In the genomic region with DNA sequence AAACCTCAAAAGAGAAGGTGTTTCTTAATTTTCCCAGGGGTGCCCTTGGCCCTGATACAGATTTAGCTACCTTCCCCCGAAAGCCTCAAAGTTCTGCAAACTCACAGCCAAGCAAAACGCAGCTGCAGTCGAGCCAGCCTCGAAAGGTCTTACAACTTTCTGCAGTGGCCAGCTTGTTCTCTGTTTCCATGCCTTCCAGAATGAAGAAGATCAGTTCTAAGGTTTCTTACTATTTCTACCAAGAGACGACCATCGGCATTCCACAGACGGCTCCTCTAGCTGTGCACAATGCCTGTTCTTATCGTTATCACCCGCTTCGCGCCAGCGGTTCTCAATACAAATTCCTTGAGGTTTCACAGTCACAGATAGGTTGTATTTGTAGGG, we compare ENCODE assay signal across 8 cellular contexts. TPM values are rescaled to one million over a fixed set of nuclear protein-coding genes. Genes with fewer than 3 reads are reported as not detected.
A peak's percentile ranks its signal among the peaks of the same experiment; 100 is the strongest.
DNase-seq lines count a peak whose midpoint lies in the region; ATAC-seq and TF ChIP-seq lines count a peak whose summit lies in the region.

No MANE protein-coding gene starts in this region.

- H2AFZ ChIP-seq in SK-N-SH (ENCODE audit: low read depth): no peak overlapping the region

- POLR2A ChIA-PET in SK-N-SH (lab: Yijun Ruan, JAX): no interaction called here

- H4K20me1 ChIP-seq in DOHH2 (ENCODE audit: control insufficient read depth, insufficient read depth, low read depth, low read length) (no peaks in the 10 kb centered on the region), SK-N-SH (ENCODE audit: insufficient read depth) (no peaks in the 10 kb centered on the region)

- H3K79me2 ChIP-seq in DOHH2 (ENCODE audit: control insufficient read depth, low read length) (no peaks in the 10 kb centered on the region), SK-N-SH (ENCODE audit: insufficient read depth) (no peaks in the 10 kb centered on the region)

- H3K4me3 ChIP-seq in DOHH2 (ENCODE audit: low read length) (peak overlapping the region; percentile 70), stomach (peak overlapping the region in 1 of 4 donors; percentile 29), SK-N-SH (ENCODE audit: low read depth in 2 of 2, low read length in 1 of 2) (no peak overlapping the region)
- peak overlapping the region; percentile 26 for H3K4me3 ChIP-seq in effector memory CD4-positive, alpha-beta T cell (ENCODE audit: insufficient read depth, low read depth, low read length, poor library complexity, severe bottlenecking)

- ATAC-seq in GM19455 (IDR thresholded peaks at IDR 0.05; ENCODE audit: unreplicated experiment): peak; percentile 17
- ATAC-seq in HG03432 (IDR thresholded peaks at IDR 0.05; ENCODE audit: unreplicated experiment): peak; percentile 21

- H3K36me3 ChIP-seq in DOHH2 (ENCODE audit: control insufficient read depth, low read length): no peaks in the 10 kb centered on the region
- H3K36me3 ChIP-seq in effector memory CD4-positive, alpha-beta T cell (ENCODE audit: control insufficient read depth, insufficient read depth, low read length): no peaks in the 10 kb centered on the region
- no peaks in the 10 kb centered on the region for H3K36me3 ChIP-seq in stomach
- H3K36me3 ChIP-seq in SK-N-SH (replicated peaks in 1 of 2; ENCODE audit: control insufficient read depth in 1 of 2, insufficient read depth in 2 of 2, low read length in 1 of 2): no peaks in the 10 kb centered on the region

- TF ChIP-seq CTCF in DOHH2 (IDR thresholded peaks at IDR 0.05; ENCODE audit: low read depth, low read length, poor library complexity, severe bottlenecking): no peak
- TF ChIP-seq CTCF in stomach (IDR thresholded peaks at IDR 0.05): no peak
- no peak for TF ChIP-seq CTCF in SK-N-SH (IDR thresholded peaks at IDR 0.05)

- intact Hi-C loops in stomach (cut with DNase I; ENCODE audit: low total_unique reads): no loop called here

- H3K9ac ChIP-seq in SK-N-SH: no peak overlapping the region

- peaks cover 47% of the 10 kb centered on the region for H3F3A ChIP-seq in DOHH2 (ENCODE audit: control insufficient read depth, insufficient read depth)
- H3F3A ChIP-seq in SK-N-SH (replicated peaks; ENCODE audit: insufficient read depth): no peaks in the 10 kb centered on the region

- TF ChIP-seq EP300 in stomach (IDR thresholded peaks at IDR 0.05) (no peak), SK-N-SH (IDR thresholded peaks at IDR 0.05; ENCODE audit: borderline replicate concordance in 1 of 2, low read depth in 1 of 2, low read length in 1 of 2) (no peak)

- no peak for TF ChIP-seq POLR2A in stomach (IDR thresholded peaks at IDR 0.05)

- H3K9me3 ChIP-seq in DOHH2 (ENCODE audit: control insufficient read depth, insufficient read depth, low read length) (no peaks in the 10 kb centered on the region), stomach (no peaks in the 10 kb centered on the region), SK-N-SH (no peaks in the 10 kb centered on the region)
- no peaks in the 10 kb centered on the region for H3K9me3 ChIP-seq in effector memory CD4-positive, alpha-beta T cell (ENCODE audit: control insufficient read depth, low read length)

- 27 to 52% (median 41%) methylated on average over 12 of the region's 12 CpGs for WGBS in stomach, 5 donors
- WGBS in SK-N-SH (ENCODE audit: low lambda C conversion rate): 77% methylated on average over 12 of the region's 12 CpGs

- H3K27ac ChIP-seq in DOHH2 (ENCODE audit: low read depth, low read length): peak overlapping the region; percentile 62
- H3K27ac ChIP-seq in effector memory CD4-positive, alpha-beta T cell (ENCODE audit: insufficient read depth, low read length, poor library complexity, severe bottlenecking): peak overlapping the region; percentile 68
- peak overlapping the region in 2 of 5 donors; percentile 28 to 53 for H3K27ac ChIP-seq in stomach
- no peak overlapping the region for H3K27ac ChIP-seq in SK-N-SH (ENCODE audit: low read depth in 2 of 2, low read length in 1 of 2)

- CTCF ChIA-PET in SK-N-SH (lab: Yijun Ruan, JAX): interaction anchor here (0.6 to 1.5 kb wide), 2 partner anchors 21 to 51 kb away, joined by 3 to 4 read pairs; no protein-coding TSS in a partner anchor

- H3K27me3 ChIP-seq in DOHH2 (ENCODE audit: control insufficient read depth, low read length) (no peaks in the 10 kb centered on the region; the same call in 1 of the 2 replicates), stomach (no peaks in the 10 kb centered on the region), SK-N-SH (ENCODE audit: insufficient read depth) (no peaks in the 10 kb centered on the region)
- no peaks in the 10 kb centered on the region for H3K27me3 ChIP-seq in effector memory CD4-positive, alpha-beta T cell (replicated peaks; ENCODE audit: control insufficient read depth, insufficient read depth, low read length, poor library complexity, severe bottlenecking)

- peak overlapping the region; percentile 80 for H3K4me2 ChIP-seq in DOHH2 (ENCODE audit: low read length)
- H3K4me2 ChIP-seq in SK-N-SH: no peak overlapping the region

- H3K9me2 ChIP-seq in DOHH2 (replicated peaks; ENCODE audit: control insufficient read depth, low read length) (no peaks in the 10 kb centered on the region), SK-N-SH (no peaks in the 10 kb centered on the region)

- DNase-seq in effector memory CD4-positive, alpha-beta T cell: no peak
- DNase-seq in stomach (no peak), NCI-H774 (lab: John Stamatoyannopoulos, UW) (no peak), anterior cingulate cortex (lab: John Stamatoyannopoulos, UW) (no peak), SK-N-SH (no peak)

- no peak for TF ChIP-seq RAD21 in SK-N-SH (IDR thresholded peaks at IDR 0.05; ENCODE audit: low read length)

- H3K4me1 ChIP-seq in DOHH2 (ENCODE audit: control insufficient read depth, low read length) (peaks cover 90% of the 10 kb centered on the region), stomach (peaks cover 0 to 30% (median 0%) of the 10 kb centered on the region in 4 donors), SK-N-SH (ENCODE audit: control insufficient read depth in 1 of 2, insufficient read depth in 2 of 2, low read depth in 1 of 2, low read length in 1 of 2) (peaks cover 0 to 3% of the 10 kb centered on the region in 2 experiments; a peak in 1 of 4 replicates)
- peaks cover 71% of the 10 kb centered on the region for H3K4me1 ChIP-seq in effector memory CD4-positive, alpha-beta T cell (ENCODE audit: control insufficient read depth, insufficient read depth, low read length, poor library complexity, severe bottlenecking)

TF ChIP-seq in SK-N-SH, 30 proteins besides CTCF, POLR2A, EP300 and RAD21:
- TF ChIP-seq RXRA (IDR thresholded peaks at IDR 0.05; ENCODE audit: borderline replicate concordance, low read depth) (no peak), NRF1 (IDR thresholded peaks at IDR 0.05; ENCODE audit: low read depth, low read length) (no peak), CHD2 (IDR thresholded peaks at IDR 0.05; ENCODE audit: low read length, partially characterized antibody) (no peak), SIN3A (IDR thresholded peaks at IDR 0.05; ENCODE audit: borderline replicate concordance, low read depth, low read length) (no peak), YY1 (IDR thresholded peaks at IDR 0.05; ENCODE audit: low read depth) (no peak), ELF1 (IDR thresholded peaks at IDR 0.05) (no peak), EZH2phosphoT487 (IDR thresholded peaks at IDR 0.05; ENCODE audit: borderline replicate concordance, low read depth) (no peak)

RNA-seq across cellular contexts. Expression of gene CCR6, which starts 28.5 kb away (rescaled TPM):
- under 1 TPM in 1 of 5 donors, not detected in 4; 0.92 TPM for total RNA-seq in stomach
- polyA plus RNA-seq in stomach (under 1 TPM in 1 of 3 donors, not detected in 2; 0.13 TPM), SK-N-SH (2012; rRNA removed) (not detected in 2 replicates)
- polyA plus RNA-seq in SK-N-SH (2012; cell fraction: cytosol; rRNA removed): not detected in 2 replicates
- not detected in 2 replicates for polyA plus RNA-seq in SK-N-SH (2012; cell fraction: nucleus; rRNA removed)

Comparison
In these comparisons a context has a peak if more than half of its experiments do, and no peak if none do; other contexts are left out.
1. H3K27ac ChIP-seq: peak in DOHH2 (single experiment) and effector memory CD4-positive, alpha-beta T cell (single experiment); none in SK-N-SH (0 of 2).
2. H3K4me3 ChIP-seq: peak in DOHH2 (single experiment) and effector memory CD4-positive, alpha-beta T cell (single experiment); none in SK-N-SH (0 of 2).